Comparison of ENCODE assay signal across 16 cellular contexts in the genomic region with DNA sequence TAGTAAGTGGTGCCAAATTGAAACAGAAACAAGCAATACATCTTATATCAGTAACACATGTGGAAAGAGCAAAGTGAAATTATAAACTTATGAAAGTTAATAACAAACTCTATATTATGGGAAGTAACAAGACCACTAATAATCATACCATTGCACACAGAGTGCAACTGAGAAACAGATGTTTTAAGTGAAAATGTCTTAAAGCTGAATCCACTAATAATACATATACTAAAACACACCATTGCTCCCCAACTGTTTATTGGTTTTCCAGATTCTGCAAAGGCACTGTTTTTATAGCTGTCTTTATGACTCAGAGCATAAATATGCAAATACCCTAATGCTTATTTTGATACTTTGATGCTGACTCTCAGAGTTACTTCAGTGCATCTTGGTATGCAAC.
DNase-seq lines count a peak whose midpoint lies in the region; ATAC-seq, FAIRE-seq and TF ChIP-seq lines count a peak whose summit lies in the region.
"Had no signal": no experiment of that assay in that cellular context is flagged by ENCODE, and none has a peak within 500 bp of the region (broad histone marks: within the 10 kb centered on the region; RNA-seq: fewer than 3 reads in every experiment).

No MANE protein-coding gene starts in this region.

- POLR2A ChIA-PET in AG04450 (lab: Yijun Ruan, JAX) = interaction anchor here (1.0 kb wide), 1 partner anchor 19 kb away, joined by 3 read pairs; no protein-coding TSS in a partner anchor

- 0 out of 3 replicates have a peak, but pooled peaks have one; percentile 21 for ATAC-seq in RWPE2 (ENCODE audit: low read depth)
- ATAC-seq: activated T-helper 17 cell treated with anti-CD3 and anti-CD28 coated beads, Interleukin-2, amount 50 U/mL, for 72 hours; body of pancreas; gastroesophageal sphincter had no signal

- H3K4me3 ChIP-seq in AG04450 (ENCODE audit: low read depth, low read length) = no peak overlapping the region
- no peak overlapping the region for H3K4me3 ChIP-seq in HFF-Myc (replicated peaks; ENCODE audit: low read depth, low read length)
- no peak overlapping the region for H3K4me3 ChIP-seq in RWPE2 (ENCODE audit: severe bottlenecking)
- no peak overlapping the region for H3K4me3 ChIP-seq in prostate gland
- H3K4me3 ChIP-seq: body of pancreas, gastroesophageal sphincter, SJCRH30 had no signal

- H3K27ac ChIP-seq in AG04450 (ENCODE audit: low read depth, low read length) = no peak overlapping the region
- no peak overlapping the region for H3K27ac ChIP-seq in RWPE2 (ENCODE audit: poor library complexity, severe bottlenecking)
- H3K27ac ChIP-seq in prostate gland = no peak overlapping the region
- H3K27ac ChIP-seq: body of pancreas, gastroesophageal sphincter, SJCRH30 had no signal

- H3K9me3 ChIP-seq in AG04450 (ENCODE audit: control insufficient read depth, insufficient read depth, low read length) (no peaks in the 10 kb centered on the region), RWPE2 (ENCODE audit: severe bottlenecking) (no peaks in the 10 kb centered on the region), prostate gland (no peaks in the 10 kb centered on the region)
- H3K9me3 ChIP-seq: body of pancreas, gastroesophageal sphincter had no signal

- DNase-seq in AG04450 (ENCODE audit: low read depth, low spot score) (peak; percentile 67), HFF-Myc (ENCODE audit: extremely low read depth, low read depth) (peak; percentile 85), RWPE2 (ENCODE audit: low spot score) (no peak), fibroblast of the conjunctiva (ENCODE audit: low read depth) (peak; percentile 88), RCC 7860 (ENCODE audit: low spot score) (no peak), prostate gland (ENCODE audit: low spot score) (no peak), NCI-H2196 (lab: John Stamatoyannopoulos, UW; ENCODE audit: unreplicated experiment) (no peak), mesenteric fat pad (ENCODE audit: low spot score) (no peak)
- DNase-seq: activated CD4-positive, alpha-beta memory T cell treated with anti-CD3 and anti-CD28 coated beads, Interleukin-2, amount 10 ng/mL, durations not matched to agents 7 days and 5 days; body of pancreas; H9; NCI-H2081 treated with DMSO at 0.1 percent for 48 hours; SJCRH30 had no signal

- TF ChIP-seq CTCF in AG04450 (IDR thresholded peaks at IDR 0.05; ENCODE audit: low read depth, low read length) (no peak), HFF-Myc (IDR thresholded peaks at IDR 0.05; ENCODE audit: low read depth, low read length, missing control alignments) (no peak), RWPE2 (IDR thresholded peaks at IDR 0.05; ENCODE audit: poor library complexity, severe bottlenecking) (no peak), prostate gland (IDR thresholded peaks at IDR 0.05) (no peak)

- no peaks in the 10 kb centered on the region for H3K4me1 ChIP-seq in RWPE2 (ENCODE audit: insufficient read depth, poor library complexity, severe bottlenecking)
- H3K4me1 ChIP-seq in prostate gland (replicated peaks) = no peaks in the 10 kb centered on the region
- H3K4me1 ChIP-seq: body of pancreas, gastroesophageal sphincter had no signal

- no peak for FAIRE-seq in RCC 7860 (lab: Jason Lieb, UNC)
- FAIRE-seq: TTC549 had no signal

- H3K36me3 ChIP-seq in RWPE2 (ENCODE audit: low read depth) (no peaks in the 10 kb centered on the region), prostate gland (no peaks in the 10 kb centered on the region)
- H3K36me3 ChIP-seq: gastroesophageal sphincter, SJCRH30 had no signal

- no peak for TF ChIP-seq POLR2A in prostate gland (IDR thresholded peaks at IDR 0.05)

- CTCF ChIA-PET in AG04450 (lab: Charles Lee) = no interaction called here

- no peaks in the 10 kb centered on the region for H3K27me3 ChIP-seq in AG04450 (ENCODE audit: control insufficient read depth, insufficient read depth, low read length)
- H3K27me3 ChIP-seq in RWPE2 (ENCODE audit: insufficient read depth, poor library complexity, severe bottlenecking) = no peaks in the 10 kb centered on the region
- H3K27me3 ChIP-seq in prostate gland (replicated peaks; ENCODE audit: insufficient read depth) = no peaks in the 10 kb centered on the region
- H3K27me3 ChIP-seq: body of pancreas, gastroesophageal sphincter, SJCRH30 had no signal

- intact Hi-C loops in prostate gland (cut with DNase I) = no loop called here

Comparison
In these comparisons a context has a peak if more than half of its experiments do, and no peak if none do; other contexts are left out.
1. DNase-seq: peak in AG04450 (single experiment), HFF-Myc (single experiment) and fibroblast of the conjunctiva (single experiment); none in RWPE2 (single experiment), RCC 7860 (single experiment), prostate gland (single experiment), NCI-H2196 (single experiment) and mesenteric fat pad (single experiment).